Comparison of ENCODE assay signal across 8 cellular contexts in the genomic region with DNA sequence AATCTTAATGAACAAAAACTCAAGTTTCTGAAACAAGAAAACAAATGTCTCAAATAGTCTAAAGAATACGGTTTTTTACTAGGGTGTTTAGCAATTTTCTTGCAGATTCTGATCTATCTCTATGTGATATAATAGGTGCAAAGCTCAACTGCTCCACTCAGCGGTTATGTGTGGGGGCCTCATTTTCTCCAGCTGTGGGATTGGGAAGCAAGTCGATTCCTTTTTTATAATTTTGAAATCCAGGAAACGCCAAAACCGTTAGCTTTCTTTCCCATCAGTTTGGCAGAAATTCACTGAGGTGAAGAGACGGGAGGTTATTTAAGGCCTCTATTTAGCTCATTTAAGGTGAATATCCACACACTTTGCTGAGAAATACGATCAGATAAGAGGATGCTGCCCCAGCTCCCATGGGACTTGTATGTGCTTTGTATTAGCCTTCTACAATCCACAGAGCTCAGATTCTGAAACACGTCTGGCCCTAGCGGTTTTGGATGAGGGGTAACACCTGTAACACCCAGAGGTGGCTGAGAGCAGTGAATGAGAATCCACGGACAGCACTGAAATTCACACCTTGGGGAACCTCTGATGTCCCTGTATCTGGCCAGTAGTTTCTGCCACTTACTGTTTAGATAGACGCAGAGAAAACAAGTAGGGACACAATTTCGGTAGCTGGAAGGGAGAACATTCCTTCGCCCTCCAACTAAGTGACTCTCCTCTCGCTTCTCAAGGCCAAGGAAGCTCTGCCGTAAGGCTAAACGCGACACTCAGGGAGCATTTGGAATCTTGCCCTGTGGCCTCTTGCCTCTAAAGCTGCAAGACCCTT. TPM values are rescaled to one million over a fixed set of nuclear protein-coding genes. Genes with fewer than 3 reads are reported as not detected.
DNase-seq lines count a peak whose midpoint lies in the region; ATAC-seq and TF ChIP-seq lines count a peak whose summit lies in the region.

No MANE protein-coding gene starts in this region.

- peak; percentile 71 for TF ChIP-seq CTCF in fibroblast of villous mesenchyme (IDR thresholded peaks at IDR 0.05; ENCODE audit: insufficient read depth, low read depth, low read length)

- H3K9me3 Mint-ChIP-seq in stimulated activated memory B cell treated with anti-CD40 and anti-IgM and Interleukin-4, amounts not matched to agents 10 μg/mL and 1 μg/mL and 100 μg/mL, for 72 hours = no peaks in the 10 kb centered on the region

- peaks cover 14% of the 10 kb centered on the region for H3K4me1 Mint-ChIP-seq in stimulated activated memory B cell treated with anti-CD40 and anti-IgM and Interleukin-4, amounts not matched to agents 10 μg/mL and 1 μg/mL and 100 μg/mL, for 72 hours

- no peak for ATAC-seq in stimulated activated memory B cell treated with anti-CD40 and anti-IgM and Interleukin-4, amounts not matched to agents 10 μg/mL and 1 μg/mL and 100 μg/mL, for 72 hours
- ATAC-seq in GM18861 (IDR thresholded peaks at IDR 0.05; ENCODE audit: unreplicated experiment) = no peak

- in situ Hi-C loops in HAP-1 (cut with MboI; ENCODE audit: low sequenced_read_pairs) = no loop called here

- no peaks in the 10 kb centered on the region for H3K36me3 ChIP-seq in HAP-1 (replicated peaks)

- H3K9me3 ChIP-seq in HAP-1 = no peaks in the 10 kb centered on the region

- no peaks in the 10 kb centered on the region for H3K36me3 Mint-ChIP-seq in stimulated activated memory B cell treated with anti-CD40 and anti-IgM and Interleukin-4, amounts not matched to agents 10 μg/mL and 1 μg/mL and 100 μg/mL, for 72 hours

- H3K4me3 Mint-ChIP-seq in stimulated activated memory B cell treated with anti-CD40 and anti-IgM and Interleukin-4, amounts not matched to agents 10 μg/mL and 1 μg/mL and 100 μg/mL, for 72 hours = no peak overlapping the region

- H3K4me1 ChIP-seq in HAP-1 = peaks cover 22% of the 10 kb centered on the region

- DNase-seq in HAP-1 (ENCODE audit: low spot score in 2 of 2) (peak; percentile 75), OCI-M1 (lab: John Stamatoyannopoulos, UW) (peak; percentile 77), fibroblast of villous mesenchyme (ENCODE audit: low read depth) (peak; percentile 87), stromal cell of bone marrow (ENCODE audit: low read depth) (peak; percentile 71), NCI-H187 (lab: John Stamatoyannopoulos, UW) (no peak)
- no peak for DNase-seq in activated CD4-positive, alpha-beta T cell treated with anti-CD3 and anti-CD28 coated beads, Interleukin-2, amount 50 U/mL, for 1 hour

- H3K27me3 ChIP-seq in HAP-1 (ENCODE audit: low read depth) = no peaks in the 10 kb centered on the region

- no peak overlapping the region for H3K4me3 ChIP-seq in HAP-1
- no peak overlapping the region for H3K4me3 ChIP-seq in fibroblast of villous mesenchyme (ENCODE audit: low read depth, low read length)

- no peak overlapping the region for H3K27ac Mint-ChIP-seq in stimulated activated memory B cell treated with anti-CD40 and anti-IgM and Interleukin-4, amounts not matched to agents 10 μg/mL and 1 μg/mL and 100 μg/mL, for 72 hours

- no peaks in the 10 kb centered on the region for H3K27me3 Mint-ChIP-seq in stimulated activated memory B cell treated with anti-CD40 and anti-IgM and Interleukin-4, amounts not matched to agents 10 μg/mL and 1 μg/mL and 100 μg/mL, for 72 hours

RNA-seq across cellular contexts. Expression of gene BCAS4, which starts 6.6 kb away (rescaled TPM):
- total RNA-seq in fibroblast of villous mesenchyme = 7.3 and 11.9 TPM in 2 replicates

RNA-seq across cellular contexts. Expression of gene PARD6B, which starts 56.9 kb away (rescaled TPM):
- 1.6 and 6.5 TPM in 2 replicates for total RNA-seq in fibroblast of villous mesenchyme

Comparison
In these comparisons a context has a peak if more than half of its experiments do, and no peak if none do; other contexts are left out.
1. DNase-seq: peak in HAP-1 (2 of 2), OCI-M1 (single experiment), fibroblast of villous mesenchyme (single experiment) and stromal cell of bone marrow (single experiment); none in activated CD4-positive, alpha-beta T cell treated with anti-CD3 and anti-CD28 coated beads, Interleukin-2, amount 50 U/mL, for 1 hour (single experiment) and NCI-H187 (0 of 2).